ENCODE assay signal across 8 cellular contexts in the genomic region with DNA sequence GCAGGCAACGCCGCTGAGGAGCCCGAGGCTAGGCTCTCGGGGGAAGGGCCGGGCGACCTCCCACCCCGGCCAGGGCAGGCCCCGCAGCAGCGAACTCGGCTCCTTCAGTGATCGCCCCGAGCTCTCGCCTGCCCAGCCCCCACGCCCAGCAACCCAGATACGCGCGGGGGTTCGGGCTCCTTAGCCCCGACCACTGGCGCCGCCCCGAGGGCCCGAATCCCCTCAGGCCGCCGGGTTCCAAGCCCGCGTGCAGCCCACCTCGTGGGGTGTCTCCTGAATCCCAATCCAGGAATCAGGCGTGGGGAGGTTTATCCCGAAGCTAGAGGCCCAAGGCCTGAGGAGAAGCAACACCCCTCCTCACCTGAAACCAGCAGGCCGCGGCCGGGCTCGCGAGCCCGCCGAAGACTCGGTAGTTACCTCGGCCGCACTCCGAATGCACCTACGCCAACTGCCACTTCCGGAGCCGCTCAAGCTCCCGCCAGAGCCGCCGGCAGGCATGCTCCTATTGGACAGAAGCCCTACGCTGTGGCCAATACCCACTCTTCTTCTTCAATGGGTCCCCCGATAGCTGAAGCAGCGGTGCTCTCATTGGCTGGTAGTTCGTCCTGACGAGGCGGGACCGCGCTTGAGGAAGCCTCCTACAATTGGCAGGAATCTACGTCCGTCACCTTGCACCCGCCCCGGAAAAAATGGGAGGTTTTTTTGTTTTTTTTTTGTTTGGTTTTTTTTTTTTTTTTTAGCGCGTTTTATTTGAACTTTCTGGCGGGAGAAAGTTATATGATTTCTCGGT. TPM values are rescaled to one million over a fixed set of nuclear protein-coding genes. Genes with fewer than 3 reads are reported as not detected.
DNase-seq lines count a peak whose midpoint lies in the region; ATAC-seq, FAIRE-seq and TF ChIP-seq lines count a peak whose summit lies in the region.

A gene with protein sequence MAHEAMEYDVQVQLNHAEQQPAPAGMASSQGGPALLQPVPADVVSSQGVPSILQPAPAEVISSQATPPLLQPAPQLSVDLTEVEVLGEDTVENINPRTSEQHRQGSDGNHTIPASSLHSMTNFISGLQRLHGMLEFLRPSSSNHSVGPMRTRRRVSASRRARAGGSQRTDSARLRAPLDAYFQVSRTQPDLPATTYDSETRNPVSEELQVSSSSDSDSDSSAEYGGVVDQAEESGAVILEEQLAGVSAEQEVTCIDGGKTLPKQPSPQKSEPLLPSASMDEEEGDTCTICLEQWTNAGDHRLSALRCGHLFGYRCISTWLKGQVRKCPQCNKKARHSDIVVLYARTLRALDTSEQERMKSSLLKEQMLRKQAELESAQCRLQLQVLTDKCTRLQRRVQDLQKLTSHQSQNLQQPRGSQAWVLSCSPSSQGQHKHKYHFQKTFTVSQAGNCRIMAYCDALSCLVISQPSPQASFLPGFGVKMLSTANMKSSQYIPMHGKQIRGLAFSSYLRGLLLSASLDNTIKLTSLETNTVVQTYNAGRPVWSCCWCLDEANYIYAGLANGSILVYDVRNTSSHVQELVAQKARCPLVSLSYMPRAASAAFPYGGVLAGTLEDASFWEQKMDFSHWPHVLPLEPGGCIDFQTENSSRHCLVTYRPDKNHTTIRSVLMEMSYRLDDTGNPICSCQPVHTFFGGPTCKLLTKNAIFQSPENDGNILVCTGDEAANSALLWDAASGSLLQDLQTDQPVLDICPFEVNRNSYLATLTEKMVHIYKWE (minus strand): TSS at position 453 of the 790 bp plus-strand sequence. CDS start 5,428 bp downstream, outside the sequence.

- H3K27ac ChIP-seq in kidney (ENCODE audit: low read depth in 2 of 2, low read length in 2 of 2) = peak within 1 kb of the TSS in 1 of 2 donors; percentile 43

- DNase-seq in AG10803 (ENCODE audit: low read depth) = peak; percentile 99
- DNase-seq in NCI-H460 (ENCODE audit: extremely low read depth, low read depth) = peak; percentile 96
- peak; percentile 90 for DNase-seq in activated CD4-positive, CD25-positive, alpha-beta regulatory T cell treated with anti-CD3 and anti-CD28 coated beads, Interleukin-2, amount 50 U/mL, for 72 hours
- DNase-seq in cerebellum (ENCODE audit: low spot score) = peak; percentile 99
- DNase-seq in kidney = peak; percentile 98
- peak; percentile 96 for DNase-seq in stimulated activated CD4-positive, alpha-beta T cell treated with anti-CD3 and anti-CD28 coated beads, Interleukin-15, amount 100 ng/mL, for 24 hours

- FAIRE-seq in kidney (lab: Jason Lieb, UNC) = peak; percentile 99

- peaks cover 10 to 13% of the 10 kb centered on the region in 2 donors for H3K36me3 ChIP-seq in kidney (ENCODE audit: control insufficient read depth in 1 of 2, insufficient read depth in 2 of 2, low read length in 2 of 2)

- ATAC-seq in GM19043 (IDR thresholded peaks at IDR 0.05; ENCODE audit: low read depth, unreplicated experiment) (peak; percentile 100), HG03378 (IDR thresholded peaks at IDR 0.05; ENCODE audit: unreplicated experiment) (peak; percentile 100)

- H3K4me1 ChIP-seq in kidney (ENCODE audit: control insufficient read depth in 1 of 2, insufficient read depth in 1 of 2, low read depth in 1 of 2, low read length in 2 of 2) = no peaks in the 10 kb centered on the region

- no peak for TF ChIP-seq CTCF in AG10803 (conservative IDR thresholded peaks at IDR 0.05; ENCODE audit: low read length)
- TF ChIP-seq CTCF in kidney (IDR thresholded peaks at IDR 0.05; ENCODE audit: borderline replicate concordance, extremely low read depth, insufficient read depth) = no peak

- intact Hi-C loops in kidney (cut with DNase I) = no loop called here

- peak within 1 kb of the TSS; percentile 77 to 85 for H3K9ac ChIP-seq in kidney (ENCODE audit: low read length in 2 of 2)

- H3K9me3 ChIP-seq in kidney (ENCODE audit: control insufficient read depth in 1 of 2, low read length in 2 of 2) = no peaks in the 10 kb centered on the region

- H3K4me3 ChIP-seq in AG10803 (ENCODE audit: low read length) (peak within 1 kb of the TSS; percentile 92), kidney (ENCODE audit: low read length in 2 of 2) (peak within 1 kb of the TSS; percentile 89 to 91)

RNA-seq across cellular contexts. Expression of the gene that starts here (rescaled TPM):
- total RNA-seq in NCI-H460 (2014; rRNA removed; shearing (Covaris generic)) = 30.6 and 35.6 TPM in 2 replicates
- 39.6 and 57.4 TPM in 2 replicates for polyA plus RNA-seq in NCI-H460 (2014; cell fraction: nucleus; rRNA removed)
- total RNA-seq in cerebellum = 20.4 TPM
- 26.0 TPM for total RNA-seq in kidney
- 5.8 TPM for polyA plus RNA-seq in kidney (ENCODE audit: insufficient read depth, low read depth, low replicate concordance)
